In the genomic region with DNA sequence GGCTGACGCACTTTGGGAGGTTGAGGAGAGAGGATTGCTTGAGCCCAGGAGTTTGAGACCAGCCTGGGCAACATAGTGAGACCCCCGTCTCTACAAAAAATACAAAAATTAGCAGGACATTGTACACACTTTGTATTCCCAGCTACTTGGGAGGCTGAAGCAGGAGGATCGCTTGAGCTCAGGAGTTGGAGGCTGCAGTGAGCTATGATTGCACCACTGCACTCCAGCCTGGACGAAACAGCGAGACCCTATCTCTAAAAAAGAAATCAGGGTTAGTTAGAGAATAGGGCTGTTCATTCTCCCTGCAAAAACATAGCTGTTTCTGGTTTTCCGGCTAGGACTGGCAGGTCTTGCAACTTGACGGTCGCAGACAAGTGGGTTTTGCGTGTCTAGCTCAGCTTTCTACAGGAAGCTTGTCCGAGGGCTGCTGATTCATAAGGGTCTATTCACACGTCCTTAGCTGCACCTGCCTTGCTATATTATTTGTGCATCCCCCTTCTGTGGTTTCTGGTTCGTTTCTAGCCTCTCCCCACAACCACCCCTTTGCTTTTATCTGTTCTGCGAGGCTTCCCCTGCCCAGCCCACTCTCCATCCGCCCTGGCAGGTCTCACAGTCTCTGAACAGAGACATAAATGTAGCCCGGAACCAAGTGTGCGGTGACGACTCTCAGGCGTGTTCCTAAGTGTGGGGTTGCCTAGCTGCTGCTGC, we compare ENCODE assay signal across 9 cellular contexts. TPM values are rescaled to one million over a fixed set of nuclear protein-coding genes. Genes with fewer than 3 reads are reported as not detected.
DNase-seq lines count a peak whose midpoint lies in the region; ATAC-seq and TF ChIP-seq lines count a peak whose summit lies in the region.
"Had no signal": no experiment of that assay in that cellular context is flagged by ENCODE, and none has a peak within 500 bp of the region (broad histone marks: within the 10 kb centered on the region; RNA-seq: fewer than 3 reads in every experiment).

No MANE protein-coding gene starts in this region.

- H3K4me3 ChIP-seq in coronary artery = no peak overlapping the region

- H3K27me3 Mint-ChIP-seq in activated T-cell treated with anti-CD3 and anti-CD28 coated beads, Interleukin-2, amount 50 U/mL, for 4 hours (ENCODE audit: low read depth) = no peaks in the 10 kb centered on the region
- peaks cover 6% of the 10 kb centered on the region for H3K27me3 Mint-ChIP-seq in glutamatergic neuron (ENCODE audit: unreplicated experiment)

- no peak overlapping the region for H3K27ac Mint-ChIP-seq in glutamatergic neuron (ENCODE audit: unreplicated experiment)

- no peaks in the 10 kb centered on the region for H3K9me3 Mint-ChIP-seq in activated T-cell treated with anti-CD3 and anti-CD28 coated beads, Interleukin-2, amount 50 U/mL, for 4 hours
- H3K9me3 Mint-ChIP-seq in glutamatergic neuron (ENCODE audit: unreplicated experiment) = no peaks in the 10 kb centered on the region

- peak; percentile 62 for DNase-seq in NCI-H187 treated with DMSO at 0.1 percent for 48 hours (lab: John Stamatoyannopoulos, UW)
- peak; percentile 47 for DNase-seq in activated T-cell treated with anti-CD3 and anti-CD28 coated beads, Interleukin-2, amount 50 U/mL, for 4 hours
- DNase-seq in stimulated activated CD8-positive, alpha-beta memory T cell treated with anti-CD3 and anti-CD28 coated beads, Interleukin-15, amount 100 ng/mL, for 48 hours (ENCODE audit: low read depth in 2 of 2) = peak; percentile 49 to 74
- no peak for DNase-seq in glutamatergic neuron
- DNase-seq in coronary artery (ENCODE audit: low spot score) = no peak
- DNase-seq in nucleus accumbens (lab: John Stamatoyannopoulos, UW) = no peak

- H3K4me1 Mint-ChIP-seq in activated T-cell treated with anti-CD3 and anti-CD28 coated beads, Interleukin-2, amount 50 U/mL, for 4 hours (ENCODE audit: low read depth) = peaks cover 22% of the 10 kb centered on the region
- peaks cover 6% of the 10 kb centered on the region for H3K4me1 Mint-ChIP-seq in glutamatergic neuron (ENCODE audit: low read depth, unreplicated experiment)

- H3K36me3 Mint-ChIP-seq in activated T-cell treated with anti-CD3 and anti-CD28 coated beads, Interleukin-2, amount 50 U/mL, for 4 hours (ENCODE audit: insufficient read depth) = no peaks in the 10 kb centered on the region
- H3K36me3 Mint-ChIP-seq in glutamatergic neuron (ENCODE audit: unreplicated experiment) = no peaks in the 10 kb centered on the region

- TF ChIP-seq CTCF in glutamatergic neuron (IDR thresholded peaks at IDR 0.05; ENCODE audit: partially characterized antibody, unreplicated experiment) (no peak), coronary artery (IDR thresholded peaks at IDR 0.05) (no peak)

- peak overlapping the region; percentile 44 for H3K4me3 Mint-ChIP-seq in activated T-cell treated with anti-CD3 and anti-CD28 coated beads, Interleukin-2, amount 50 U/mL, for 4 hours
- H3K4me3 Mint-ChIP-seq in glutamatergic neuron (ENCODE audit: unreplicated experiment) = no peak overlapping the region

- H3K27ac ChIP-seq in coronary artery = no peak overlapping the region

- ATAC-seq in GM18511 (IDR thresholded peaks at IDR 0.05; ENCODE audit: unreplicated experiment) (peak; percentile 95), HG02678 (IDR thresholded peaks at IDR 0.05; ENCODE audit: unreplicated experiment) (peak; percentile 95)
- ATAC-seq in activated T-cell treated with anti-CD3 and anti-CD28 coated beads, Interleukin-2, amount 50 U/mL, for 4 hours = peak; percentile 92 to 93

RNA-seq across cellular contexts. Expression of gene AMZ1, which starts 10.7 kb away (rescaled TPM):
- total RNA-seq in activated T-cell treated with anti-CD3 and anti-CD28 coated beads, Interleukin-2, amount 50 U/mL, for 4 hours = under 1 TPM in 1 of 3 donors, not detected in 2; 0.03 TPM
- 0.15 TPM for total RNA-seq in glutamatergic neuron (ENCODE audit: unreplicated experiment)
- total RNA-seq: HT1080 had no signal

Comparison
In these comparisons a context has a peak if more than half of its experiments do, and no peak if none do; other contexts are left out.
1. DNase-seq: peak in NCI-H187 treated with DMSO at 0.1 percent for 48 hours (single experiment), activated T-cell treated with anti-CD3 and anti-CD28 coated beads, Interleukin-2, amount 50 U/mL, for 4 hours (single experiment) and stimulated activated CD8-positive, alpha-beta memory T cell treated with anti-CD3 and anti-CD28 coated beads, Interleukin-15, amount 100 ng/mL, for 48 hours (2 of 2); none in glutamatergic neuron (single experiment), coronary artery (single experiment) and nucleus accumbens (0 of 56).
2. Peak in every context shown above with its lines, with median percentiles within 50 percentile points of each other: ATAC-seq.